2 cellular contexts compared by ENCODE assay signal in genomic region chr4:165384186-165384585, GRCh38.
TF ChIP-seq lines count a peak whose summit lies in the region.

No MANE protein-coding gene starts in this region.

TF ChIP-seq in HepG2, 621 proteins besides CTCF, POLR2A, EP300 and RAD21 (continues in another document):
- TF ChIP-seq ZNF784 (CRISPR knock-in tag; IDR thresholded peaks at IDR 0.05; ENCODE audit: borderline replicate concordance) = no peak
- TF ChIP-seq ZNF512B (CRISPR knock-in tag; IDR thresholded peaks at IDR 0.05; ENCODE audit: borderline replicate concordance) = no peak
- TF ChIP-seq NFE2L2 (IDR thresholded peaks at IDR 0.05; ENCODE audit: low read length) = no peak
- no peak for TF ChIP-seq HES4 (CRISPR knock-in tag; IDR thresholded peaks at IDR 0.05; ENCODE audit: borderline replicate concordance)
- no peak for TF ChIP-seq MAX (IDR thresholded peaks at IDR 0.05)
- TF ChIP-seq SOX13 (IDR thresholded peaks at IDR 0.05) = no peak
- TF ChIP-seq SOX13 (CRISPR knock-in tag; conservative IDR thresholded peaks at IDR 0.05 in 1 of 2, IDR thresholded peaks at IDR 0.05 in 1 of 2) = no peak
- TF ChIP-seq TRIM22 (IDR thresholded peaks at IDR 0.05) = no peak
- TF ChIP-seq ZFP41 (CRISPR knock-in tag; IDR thresholded peaks at IDR 0.05; ENCODE audit: borderline replicate concordance) = no peak
- TF ChIP-seq RBM39 (IDR thresholded peaks at IDR 0.05; ENCODE audit: low read depth, low read length, poor library complexity, severe bottlenecking) = no peak
- TF ChIP-seq KDM2A (CRISPR knock-in tag; IDR thresholded peaks at IDR 0.05; ENCODE audit: borderline replicate concordance, low read depth) = no peak
- no peak for TF ChIP-seq SALL2 (CRISPR knock-in tag; IDR thresholded peaks at IDR 0.05)
- TF ChIP-seq NR2F2 (IDR thresholded peaks at IDR 0.05; ENCODE audit: borderline replicate concordance, low read depth) = no peak

TF ChIP-seq in neural cell, 6 proteins besides CTCF, POLR2A, EP300 and RAD21:
- TF ChIP-seq POLR2AphosphoS5 (IDR thresholded peaks at IDR 0.05) (no peak), SMC3 (conservative IDR thresholded peaks at IDR 0.05; ENCODE audit: poor library complexity) (no peak), TAF1 (IDR thresholded peaks at IDR 0.05; ENCODE audit: low read depth) (no peak), REST (IDR thresholded peaks at IDR 0.05; ENCODE audit: borderline replicate concordance) (no peak), EZH2 (IDR thresholded peaks at IDR 0.05; ENCODE audit: borderline replicate concordance, insufficient read depth, low read length, poor library complexity, severe bottlenecking) (no peak)
